In genomic region chr13:41674246-41674645, GRCh38 we compare ENCODE assay signal across 25 cellular contexts.
"Had no signal": no experiment of that assay in that cellular context is flagged by ENCODE, and none has a peak within 500 bp of the region (broad histone marks: within the 10 kb centered on the region; RNA-seq: fewer than 3 reads in every experiment).

No MANE protein-coding gene starts in this region.

- DNase-seq: activated CD4-positive, alpha-beta memory T cell treated with anti-CD3 and anti-CD28 coated beads for 36 hours; activated CD4-positive, alpha-beta T cell treated with anti-CD3 and anti-CD28 coated beads, Interleukin-2, amount 10 ng/mL, durations not matched to agents 24 days and 14 days; activated CD4-positive, CD25-positive, alpha-beta regulatory T cell treated with anti-CD3 and anti-CD28 coated beads, Interleukin-2, amount 50 U/mL, for 72 hours; activated CD8-positive, alpha-beta memory T cell treated with anti-CD3 and anti-CD28 coated beads, Interleukin-2, amount 50 U/mL, for 4 hours; activated gamma-delta T cell; activated naive CD4-positive, alpha-beta T cell treated with anti-CD3 and anti-CD28 coated beads, Interleukin-2, amount 10 ng/mL, durations not matched to agents 7 days and 5 days; activated naive CD8-positive, alpha-beta T cell treated with anti-CD3 and anti-CD28 coated beads, Interleukin-2, amount 10 ng/mL, durations not matched to agents 7 days and 5 days; activated T-cell treated with anti-CD3 and anti-CD28 coated beads, Interleukin-2, amount 50 U/mL, for 1 hour; cerebellar nuclear complex; dorsolateral prefrontal cortex; effector memory CD4-positive, alpha-beta T cell; gastrocnemius medialis; glutamatergic neuron; left lung; lower lobe of right lung; mesenchymal stem cell; naive thymus-derived CD8-positive, alpha-beta T cell; right cardiac atrium; stimulated activated naive CD8-positive, alpha-beta T cell treated with anti-CD3 and anti-CD28 coated beads, Interleukin-15, Interleukin-2, amounts not matched to agents 100 U/mL and 50 U/mL, for 24 hours; testis; transverse colon had no signal

- ATAC-seq: gastrocnemius medialis; left lung; lower lobe of right lung; naive thymus-derived CD8-positive, alpha-beta T cell; right cardiac atrium; stimulated activated naive CD8-positive, alpha-beta T cell treated with anti-CD3 and anti-CD28 coated beads, Interleukin-15, Interleukin-2, amounts not matched to agents 100 U/mL and 50 U/mL, for 24 hours had no signal

- H3K4me3 ChIP-seq: ascending aorta, cardiac muscle cell, coronary artery, dorsolateral prefrontal cortex, gastrocnemius medialis, left lung, lower lobe of right lung, neural progenitor cell, testis, transverse colon had no signal
